ENCODE assay signal across 1 cellular context in the genomic region with DNA sequence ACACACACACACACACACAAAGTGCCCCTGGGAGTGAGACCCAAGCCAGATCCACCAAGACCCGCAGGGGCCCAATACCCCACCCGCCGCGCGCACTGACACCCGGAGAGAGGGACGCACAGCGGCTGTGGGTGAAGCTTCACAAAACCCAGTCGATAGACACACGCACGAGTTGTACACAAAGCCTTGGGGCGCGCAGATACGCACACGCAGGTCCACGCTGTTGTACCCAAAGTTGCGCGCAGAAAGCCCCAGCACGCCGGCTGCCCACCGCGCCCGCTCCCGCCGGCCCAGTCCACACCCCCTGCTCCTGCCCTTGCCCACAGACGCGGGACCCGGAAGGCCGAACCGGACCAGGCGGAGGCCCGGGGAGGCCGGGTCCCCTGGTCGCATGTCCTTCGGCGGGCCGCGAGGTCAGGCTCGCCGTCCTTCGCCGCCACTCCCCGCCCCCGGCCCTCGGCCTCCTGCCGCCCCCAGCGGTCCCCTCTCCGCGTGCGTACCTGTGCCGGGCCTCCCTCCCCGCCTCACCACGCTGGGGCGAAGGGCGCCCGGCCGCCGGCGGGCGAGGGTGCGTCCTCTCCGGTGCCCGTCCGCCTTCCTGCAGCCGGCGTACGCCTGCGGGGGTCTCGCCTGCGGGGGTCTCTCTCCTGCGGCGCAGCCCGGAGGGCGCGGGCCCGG.
TF ChIP-seq lines count a peak whose summit lies in the region.

TMEM74B (minus strand) TSS at position 344 of the 678 bp plus-strand sequence. CDS start 1,180 bp downstream, outside the sequence.

TF ChIP-seq in K562, 482 proteins besides CTCF, POLR2A, EP300 and RAD21 (continued from another document and continues in another):
- TF ChIP-seq, protein P1, sequence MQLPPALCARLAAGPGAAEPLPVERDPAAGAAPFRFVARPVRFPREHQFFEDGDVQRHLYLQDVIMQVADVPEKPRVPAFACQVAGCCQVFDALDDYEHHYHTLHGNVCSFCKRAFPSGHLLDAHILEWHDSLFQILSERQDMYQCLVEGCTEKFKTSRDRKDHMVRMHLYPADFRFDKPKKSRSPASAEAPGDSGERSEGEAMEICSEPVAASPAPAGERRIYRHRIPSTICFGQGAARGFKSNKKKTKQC (CRISPR knock-in tag; IDR thresholded peaks at IDR 0.05) = 0 out of 2 replicates have a peak, but pooled peaks have one; percentile 38
- TF ChIP-seq ZNF274 (IDR thresholded peaks at IDR 0.05; ENCODE audit: borderline replicate concordance, low read depth, low read length) = no peak
- no peak for TF ChIP-seq BHLHE40 (IDR thresholded peaks at IDR 0.05; ENCODE audit: low read length)
- TF ChIP-seq ARID4B (CRISPR knock-in tag; IDR thresholded peaks at IDR 0.05) = peak; percentile 74
- TF ChIP-seq, protein P2, sequence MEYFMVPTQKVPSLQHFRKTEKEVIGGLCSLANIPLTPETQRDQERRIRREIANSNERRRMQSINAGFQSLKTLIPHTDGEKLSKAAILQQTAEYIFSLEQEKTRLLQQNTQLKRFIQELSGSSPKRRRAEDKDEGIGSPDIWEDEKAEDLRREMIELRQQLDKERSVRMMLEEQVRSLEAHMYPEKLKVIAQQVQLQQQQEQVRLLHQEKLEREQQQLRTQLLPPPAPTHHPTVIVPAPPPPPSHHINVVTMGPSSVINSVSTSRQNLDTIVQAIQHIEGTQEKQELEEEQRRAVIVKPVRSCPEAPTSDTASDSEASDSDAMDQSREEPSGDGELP (CRISPR knock-in tag; IDR thresholded peaks at IDR 0.05; ENCODE audit: borderline replicate concordance) = peak; percentile 49; the same call in 1 of the 2 replicates
- 0 out of 2 replicates have a peak, but pooled peaks have one; percentile 3 for TF ChIP-seq HDAC2 (IDR thresholded peaks at IDR 0.05)
- TF ChIP-seq, protein P3, sequence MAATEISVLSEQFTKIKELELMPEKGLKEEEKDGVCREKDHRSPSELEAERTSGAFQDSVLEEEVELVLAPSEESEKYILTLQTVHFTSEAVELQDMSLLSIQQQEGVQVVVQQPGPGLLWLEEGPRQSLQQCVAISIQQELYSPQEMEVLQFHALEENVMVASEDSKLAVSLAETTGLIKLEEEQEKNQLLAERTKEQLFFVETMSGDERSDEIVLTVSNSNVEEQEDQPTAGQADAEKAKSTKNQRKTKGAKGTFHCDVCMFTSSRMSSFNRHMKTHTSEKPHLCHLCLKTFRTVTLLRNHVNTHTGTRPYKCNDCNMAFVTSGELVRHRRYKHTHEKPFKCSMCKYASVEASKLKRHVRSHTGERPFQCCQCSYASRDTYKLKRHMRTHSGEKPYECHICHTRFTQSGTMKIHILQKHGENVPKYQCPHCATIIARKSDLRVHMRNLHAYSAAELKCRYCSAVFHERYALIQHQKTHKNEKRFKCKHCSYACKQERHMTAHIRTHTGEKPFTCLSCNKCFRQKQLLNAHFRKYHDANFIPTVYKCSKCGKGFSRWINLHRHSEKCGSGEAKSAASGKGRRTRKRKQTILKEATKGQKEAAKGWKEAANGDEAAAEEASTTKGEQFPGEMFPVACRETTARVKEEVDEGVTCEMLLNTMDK (IDR thresholded peaks at IDR 0.05; ENCODE audit: borderline replicate concordance, insufficient read depth, low read depth, low read length, poor library complexity, severe bottlenecking) = no peak
- peak; percentile 13 for TF ChIP-seq PCBP1 (IDR thresholded peaks at IDR 0.05; ENCODE audit: low read depth, low read length, poor library complexity, severe bottlenecking)
- no peak for TF ChIP-seq DEAF1 (CRISPR knock-in tag; IDR thresholded peaks at IDR 0.05)
- TF ChIP-seq XRCC3 (IDR thresholded peaks at IDR 0.05) = no peak
- TF ChIP-seq KLF13 (tag; IDR thresholded peaks at IDR 0.05; ENCODE audit: borderline replicate concordance, low read depth) = no peak
- TF ChIP-seq ZNF780A (CRISPR knock-in tag; IDR thresholded peaks at IDR 0.05) = no peak
- TF ChIP-seq KDM5B (IDR thresholded peaks at IDR 0.05; ENCODE audit: insufficient replicate concordance, low read depth, low read length) = peak; percentile 59
- TF ChIP-seq ZNF668 (CRISPR knock-in tag; IDR thresholded peaks at IDR 0.05) = no peak
- TF ChIP-seq RBFOX2 (IDR thresholded peaks at IDR 0.05; ENCODE audit: low read depth, low read length) = peak; percentile 53
- TF ChIP-seq TCF15 (CRISPR knock-in tag; IDR thresholded peaks at IDR 0.05) = no peak
- peak; percentile 71 for TF ChIP-seq ZFX (CRISPR knock-in tag; IDR thresholded peaks at IDR 0.05)
- TF ChIP-seq, protein P4, sequence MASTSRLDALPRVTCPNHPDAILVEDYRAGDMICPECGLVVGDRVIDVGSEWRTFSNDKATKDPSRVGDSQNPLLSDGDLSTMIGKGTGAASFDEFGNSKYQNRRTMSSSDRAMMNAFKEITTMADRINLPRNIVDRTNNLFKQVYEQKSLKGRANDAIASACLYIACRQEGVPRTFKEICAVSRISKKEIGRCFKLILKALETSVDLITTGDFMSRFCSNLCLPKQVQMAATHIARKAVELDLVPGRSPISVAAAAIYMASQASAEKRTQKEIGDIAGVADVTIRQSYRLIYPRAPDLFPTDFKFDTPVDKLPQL (IDR thresholded peaks at IDR 0.05; ENCODE audit: extremely low read depth, insufficient read length) = no peak
- TF ChIP-seq ZNF212 (CRISPR knock-in tag; IDR thresholded peaks at IDR 0.05) = no peak
- TF ChIP-seq HDAC1 (IDR thresholded peaks at IDR 0.05) = 0 out of 4 replicates have a peak, but pooled peaks of 1 of the 2 experiments have one; percentile 30
- no peak for TF ChIP-seq SRSF3 (IDR thresholded peaks at IDR 0.05; ENCODE audit: insufficient read depth, low read length)
- TF ChIP-seq NCOR1 (IDR thresholded peaks at IDR 0.05) = no peak
- no peak for TF ChIP-seq CREB1 (IDR thresholded peaks at IDR 0.05)
- no peak for TF ChIP-seq CREB1 (CRISPR knock-in tag; IDR thresholded peaks at IDR 0.05)
- TF ChIP-seq ZKSCAN8 (CRISPR knock-in tag; IDR thresholded peaks at IDR 0.05) = no peak
- TF ChIP-seq, protein P5, sequence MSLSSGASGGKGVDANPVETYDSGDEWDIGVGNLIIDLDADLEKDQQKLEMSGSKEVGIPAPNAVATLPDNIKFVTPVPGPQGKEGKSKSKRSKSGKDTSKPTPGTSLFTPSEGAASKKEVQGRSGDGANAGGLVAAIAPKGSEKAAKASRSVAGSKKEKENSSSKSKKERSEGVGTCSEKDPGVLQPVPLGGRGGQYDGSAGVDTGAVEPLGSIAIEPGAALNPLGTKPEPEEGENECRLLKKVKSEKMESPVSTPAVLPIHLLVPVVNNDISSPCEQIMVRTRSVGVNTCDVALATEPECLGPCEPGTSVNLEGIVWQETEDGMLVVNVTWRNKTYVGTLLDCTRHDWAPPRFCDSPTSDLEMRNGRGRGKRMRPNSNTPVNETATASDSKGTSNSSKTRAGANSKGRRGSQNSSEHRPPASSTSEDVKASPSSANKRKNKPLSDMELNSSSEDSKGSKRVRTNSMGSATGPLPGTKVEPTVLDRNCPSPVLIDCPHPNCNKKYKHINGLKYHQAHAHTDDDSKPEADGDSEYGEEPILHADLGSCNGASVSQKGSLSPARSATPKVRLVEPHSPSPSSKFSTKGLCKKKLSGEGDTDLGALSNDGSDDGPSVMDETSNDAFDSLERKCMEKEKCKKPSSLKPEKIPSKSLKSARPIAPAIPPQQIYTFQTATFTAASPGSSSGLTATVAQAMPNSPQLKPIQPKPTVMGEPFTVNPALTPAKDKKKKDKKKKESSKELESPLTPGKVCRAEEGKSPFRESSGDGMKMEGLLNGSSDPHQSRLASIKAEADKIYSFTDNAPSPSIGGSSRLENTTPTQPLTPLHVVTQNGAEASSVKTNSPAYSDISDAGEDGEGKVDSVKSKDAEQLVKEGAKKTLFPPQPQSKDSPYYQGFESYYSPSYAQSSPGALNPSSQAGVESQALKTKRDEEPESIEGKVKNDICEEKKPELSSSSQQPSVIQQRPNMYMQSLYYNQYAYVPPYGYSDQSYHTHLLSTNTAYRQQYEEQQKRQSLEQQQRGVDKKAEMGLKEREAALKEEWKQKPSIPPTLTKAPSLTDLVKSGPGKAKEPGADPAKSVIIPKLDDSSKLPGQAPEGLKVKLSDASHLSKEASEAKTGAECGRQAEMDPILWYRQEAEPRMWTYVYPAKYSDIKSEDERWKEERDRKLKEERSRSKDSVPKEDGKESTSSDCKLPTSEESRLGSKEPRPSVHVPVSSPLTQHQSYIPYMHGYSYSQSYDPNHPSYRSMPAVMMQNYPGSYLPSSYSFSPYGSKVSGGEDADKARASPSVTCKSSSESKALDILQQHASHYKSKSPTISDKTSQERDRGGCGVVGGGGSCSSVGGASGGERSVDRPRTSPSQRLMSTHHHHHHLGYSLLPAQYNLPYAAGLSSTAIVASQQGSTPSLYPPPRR (CRISPR knock-in tag; IDR thresholded peaks at IDR 0.05; ENCODE audit: borderline replicate concordance) = no peak
- no peak for TF ChIP-seq SPI1 (IDR thresholded peaks at IDR 0.05; ENCODE audit: borderline replicate concordance, low read depth, low read length)
- TF ChIP-seq ZFP30 (CRISPR knock-in tag; IDR thresholded peaks at IDR 0.05; ENCODE audit: borderline replicate concordance) = no peak
- no peak for TF ChIP-seq DMBX1 (CRISPR knock-in tag; IDR thresholded peaks at IDR 0.05; ENCODE audit: borderline replicate concordance)
- TF ChIP-seq CHD1 (IDR thresholded peaks at IDR 0.05; ENCODE audit: low read length) = peak; percentile 36
- peak; percentile 53 for TF ChIP-seq SAP30 (IDR thresholded peaks at IDR 0.05; ENCODE audit: borderline replicate concordance, insufficient read depth, low read depth, low read length, poor library complexity, severe bottlenecking)
- TF ChIP-seq POLR3A (IDR thresholded peaks at IDR 0.05; ENCODE audit: borderline replicate concordance, extremely low read depth, insufficient read depth, insufficient read length) = no peak
- TF ChIP-seq CCNT2 (IDR thresholded peaks at IDR 0.05; ENCODE audit: borderline replicate concordance, extremely low read depth, insufficient read length, low read depth, low read length) = peak; percentile 9
- TF ChIP-seq CXXC5 (CRISPR knock-in tag; IDR thresholded peaks at IDR 0.05) = 0 out of 2 replicates have a peak, but pooled peaks have one; percentile 27
- TF ChIP-seq MBD1 (CRISPR knock-in tag; IDR thresholded peaks at IDR 0.05) = no peak
- no peak for TF ChIP-seq NBN (IDR thresholded peaks at IDR 0.05; ENCODE audit: low read depth)
